ENCODE assay signal across 9 cellular contexts in the genomic region with DNA sequence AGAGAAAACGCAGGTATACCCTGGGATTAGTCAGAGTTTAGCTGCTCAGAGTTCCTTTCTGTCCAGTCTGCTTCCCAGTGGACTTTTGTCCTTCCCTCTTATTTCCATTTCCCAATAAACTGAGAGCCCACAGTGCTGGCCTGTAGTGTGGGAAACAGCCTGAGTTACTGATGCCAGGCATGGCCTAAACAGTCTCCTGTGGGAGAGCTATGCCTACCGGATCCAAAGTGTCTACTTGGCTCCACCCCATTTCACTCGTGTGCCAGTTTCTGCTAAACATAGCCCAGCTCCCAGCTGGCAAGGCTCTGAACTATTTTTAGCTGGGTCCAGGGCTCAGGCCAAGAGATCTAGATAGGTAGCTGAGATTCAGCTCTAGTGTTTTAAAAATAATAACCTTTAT. TPM values are rescaled to one million over a fixed set of nuclear protein-coding genes. Genes with fewer than 3 reads are reported as not detected.
DNase-seq lines count a peak whose midpoint lies in the region; ATAC-seq, FAIRE-seq and TF ChIP-seq lines count a peak whose summit lies in the region.
"Had no signal": no experiment of that assay in that cellular context is flagged by ENCODE, and none has a peak within 500 bp of the region (broad histone marks: within the 10 kb centered on the region; RNA-seq: fewer than 3 reads in every experiment).

No MANE protein-coding gene starts in this region.

- CTCF ChIA-PET in HepG2 (lab: Yijun Ruan, JAX; ENCODE audit: low intra/inter-chr PET ratio, low total read pairs) (no interaction called here), HEK293T (lab: Yijun Ruan, JAX) (no interaction called here)

- H3K27ac ChIP-seq in colonic mucosa (no peak overlapping the region), HepG2 (ENCODE audit: extremely low read length, insufficient read depth, low read length) (no peak overlapping the region), upper lobe of left lung (peak overlapping the region in 3 of 4 donors; percentile 57 to 64 (median 57))

- no peaks in the 10 kb centered on the region for H3K36me3 ChIP-seq in colonic mucosa
- H3K36me3 ChIP-seq in HepG2 (replicated peaks in 1 of 2; ENCODE audit: control insufficient read depth in 1 of 2, insufficient read depth in 2 of 2, low read length in 2 of 2): no peaks in the 10 kb centered on the region
- H3K36me3 ChIP-seq in upper lobe of left lung: no peaks in the 10 kb centered on the region

- intact Hi-C loops in colonic mucosa (cut with DNase I): no loop called here
- intact Hi-C loops in HepG2 (cut with micrococcal nuclease; ENCODE audit: unreplicated experiment): no loop called here

- no peaks in the 10 kb centered on the region for H4K20me1 ChIP-seq in HepG2 (ENCODE audit: insufficient read depth, low read length)

- no peak overlapping the region for H3K4me2 ChIP-seq in HepG2 (ENCODE audit: low read depth, low read length)

- H3K4me3 ChIP-seq in colonic mucosa: no peak overlapping the region
- no peak overlapping the region for H3K4me3 ChIP-seq in HepG2 (replicated peaks in 1 of 3; ENCODE audit: insufficient read depth in 1 of 3, low read depth in 2 of 3, low read length in 3 of 3)
- no peak overlapping the region for H3K4me3 ChIP-seq in upper lobe of left lung

- peak; percentile 93 for ATAC-seq in HepG2
- ATAC-seq in upper lobe of left lung (ENCODE audit: low FRiP score in 2 of 2): peak; percentile 52 to 79
- no peak for ATAC-seq in GM21576 (IDR thresholded peaks at IDR 0.05; ENCODE audit: unreplicated experiment)
- no peak for ATAC-seq in GM19467 (IDR thresholded peaks at IDR 0.05; ENCODE audit: unreplicated experiment)

- WGBS in HepG2 (ENCODE audit: low lambda C conversion rate): 4% methylated on average over 3 of the region's 3 CpGs
- WGBS in upper lobe of left lung, 2 donors: 37 to 48% methylated on average over 3 of the region's 3 CpGs

- TF ChIP-seq EP300 in HepG2 (IDR thresholded peaks at IDR 0.05; ENCODE audit: low read depth in 2 of 2, low read length in 2 of 2) (no peak), HepG2 (CRISPR knock-in tag; IDR thresholded peaks at IDR 0.05; ENCODE audit: borderline replicate concordance) (no peak), upper lobe of left lung (IDR thresholded peaks at IDR 0.05) (no peak)

- in situ Hi-C loops in HepG2 (cut with HindIII; ENCODE audit: extremely low pct_ligation_motif_present, low pct_unique_long_range_greater_than_20kb): no loop called here

- H3K27me3 ChIP-seq in colonic mucosa (no peaks in the 10 kb centered on the region), HepG2 (ENCODE audit: control insufficient read depth in 1 of 2, insufficient read depth in 2 of 2, low read length in 2 of 2) (no peaks in the 10 kb centered on the region), upper lobe of left lung (no peaks in the 10 kb centered on the region)

- peak; percentile 43 for FAIRE-seq in HepG2 (lab: Jason Lieb, UNC)

- H3K79me2 ChIP-seq in HepG2 (ENCODE audit: insufficient read depth, low read length): no peaks in the 10 kb centered on the region

- H3K9me3 ChIP-seq in colonic mucosa (no peaks in the 10 kb centered on the region), HepG2 (ENCODE audit: low read length) (no peaks in the 10 kb centered on the region), upper lobe of left lung (peaks cover 0 to 8% (median 0%) of the 10 kb centered on the region in 4 donors)

- H3K9ac ChIP-seq in colonic mucosa (ENCODE audit: low read depth in 2 of 2, low read length in 2 of 2): no peak overlapping the region
- H3K9ac ChIP-seq in HepG2 (ENCODE audit: insufficient read depth, low read depth, low read length): no peak overlapping the region

- H2AFZ ChIP-seq in HepG2 (ENCODE audit: low read length): no peak overlapping the region

- DNase-seq in NCI-H446 (lab: John Stamatoyannopoulos, UW) (peak; percentile 39 to 89), colonic mucosa (peak; percentile 52), HepG2 (ENCODE audit: low spot score) (no peak), upper lobe of left lung (peak in 1 of 2 donors; percentile 86), HEK293T (ENCODE audit: extremely low spot score) (no peak)
- DNase-seq: mesenchymal stem cell, NCI-H187 treated with DMSO at 0.1 percent for 48 hours had no signal

- no TSS peak for BruUV-seq in HepG2 (replicated peaks; lab: Mats Ljungman, UMichigan)

- TF ChIP-seq POLR2A in HepG2 (IDR thresholded peaks at IDR 0.05; ENCODE audit: insufficient read depth in 1 of 2, low read depth in 2 of 2, low read length in 2 of 2) (no peak), upper lobe of left lung (IDR thresholded peaks at IDR 0.05) (no peak)

- no peaks in the 10 kb centered on the region for H3K4me1 ChIP-seq in colonic mucosa
- peaks cover 9% of the 10 kb centered on the region for H3K4me1 ChIP-seq in HepG2 (ENCODE audit: insufficient read depth, low read length)
- H3K4me1 ChIP-seq in upper lobe of left lung: peaks cover 7 to 12% (median 10%) of the 10 kb centered on the region in 4 donors

- no peak for TF ChIP-seq CTCF in colonic mucosa (IDR thresholded peaks at IDR 0.05)
- TF ChIP-seq CTCF in HepG2 (CRISPR knock-in tag; IDR thresholded peaks at IDR 0.05): no peak
- TF ChIP-seq CTCF in upper lobe of left lung (IDR thresholded peaks at IDR 0.05): no peak

- no peak for TF ChIP-seq RAD21 in HepG2 (CRISPR knock-in tag; IDR thresholded peaks at IDR 0.05)

- POLR2A ChIA-PET in HepG2 (lab: Yijun Ruan, JAX): no interaction called here
- POLR2A ChIA-PET in HEK293T (lab: Yijun Ruan, JAX): no interaction called here

TF ChIP-seq in HepG2, 621 proteins besides CTCF, POLR2A, EP300 and RAD21 (continues in another document):
- TF ChIP-seq, protein P1, sequence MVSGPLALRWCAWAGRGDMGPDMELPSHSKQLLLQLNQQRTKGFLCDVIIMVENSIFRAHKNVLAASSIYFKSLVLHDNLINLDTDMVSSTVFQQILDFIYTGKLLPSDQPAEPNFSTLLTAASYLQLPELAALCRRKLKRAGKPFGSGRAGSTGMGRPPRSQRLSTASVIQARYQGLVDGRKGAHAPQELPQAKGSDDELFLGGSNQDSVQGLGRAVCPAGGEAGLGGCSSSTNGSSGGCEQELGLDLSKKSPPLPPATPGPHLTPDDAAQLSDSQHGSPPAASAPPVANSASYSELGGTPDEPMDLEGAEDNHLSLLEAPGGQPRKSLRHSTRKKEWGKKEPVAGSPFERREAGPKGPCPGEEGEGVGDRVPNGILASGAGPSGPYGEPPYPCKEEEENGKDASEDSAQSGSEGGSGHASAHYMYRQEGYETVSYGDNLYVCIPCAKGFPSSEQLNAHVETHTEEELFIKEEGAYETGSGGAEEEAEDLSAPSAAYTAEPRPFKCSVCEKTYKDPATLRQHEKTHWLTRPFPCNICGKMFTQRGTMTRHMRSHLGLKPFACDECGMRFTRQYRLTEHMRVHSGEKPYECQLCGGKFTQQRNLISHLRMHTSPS (CRISPR knock-in tag; IDR thresholded peaks at IDR 0.05; ENCODE audit: low read depth): peak; percentile 22; the same call in 1 of the 2 replicates
- TF ChIP-seq NCOA5 (CRISPR knock-in tag; IDR thresholded peaks at IDR 0.05): 0 out of 2 replicates have a peak, but pooled peaks have one; percentile 31

TF ChIP-seq in HEK293T, 16 proteins besides CTCF, POLR2A, EP300 and RAD21 (continues in another document):
- TF ChIP-seq, protein P2, sequence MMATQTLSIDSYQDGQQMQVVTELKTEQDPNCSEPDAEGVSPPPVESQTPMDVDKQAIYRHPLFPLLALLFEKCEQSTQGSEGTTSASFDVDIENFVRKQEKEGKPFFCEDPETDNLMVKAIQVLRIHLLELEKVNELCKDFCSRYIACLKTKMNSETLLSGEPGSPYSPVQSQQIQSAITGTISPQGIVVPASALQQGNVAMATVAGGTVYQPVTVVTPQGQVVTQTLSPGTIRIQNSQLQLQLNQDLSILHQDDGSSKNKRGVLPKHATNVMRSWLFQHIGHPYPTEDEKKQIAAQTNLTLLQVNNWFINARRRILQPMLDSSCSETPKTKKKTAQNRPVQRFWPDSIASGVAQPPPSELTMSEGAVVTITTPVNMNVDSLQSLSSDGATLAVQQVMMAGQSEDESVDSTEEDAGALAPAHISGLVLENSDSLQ (IDR thresholded peaks at IDR 0.05): no peak
- TF ChIP-seq ARNT (IDR thresholded peaks at IDR 0.05): no peak
- no peak for TF ChIP-seq CTBP1 (IDR thresholded peaks at IDR 0.05; ENCODE audit: borderline replicate concordance)
- TF ChIP-seq HDGF (IDR thresholded peaks at IDR 0.05; ENCODE audit: borderline replicate concordance): no peak
- TF ChIP-seq LEF1 (IDR thresholded peaks at IDR 0.05; ENCODE audit: borderline replicate concordance): no peak
- TF ChIP-seq FOXM1 (IDR thresholded peaks at IDR 0.05; ENCODE audit: borderline replicate concordance): no peak
- TF ChIP-seq FOXA1 (IDR thresholded peaks at IDR 0.05): no peak
- no peak for TF ChIP-seq BHLHE40 (IDR thresholded peaks at IDR 0.05; ENCODE audit: borderline replicate concordance)
- TF ChIP-seq TARDBP (IDR thresholded peaks at IDR 0.05): no peak
- no peak for TF ChIP-seq ELF4 (IDR thresholded peaks at IDR 0.05)
- TF ChIP-seq ZNF384 (IDR thresholded peaks at IDR 0.05): no peak

RNA-seq across cellular contexts. Expression of a gene that starts 15.6 kb away (rescaled TPM):
- total RNA-seq in colonic mucosa (100 to 1,000 TPM; 273 to 478 TPM), HepG2 (2016; rRNA removed; fragmentation: Illumina TruSeq; extraction: Trizol) (109 and 209 TPM in 2 replicates), upper lobe of left lung (100 to 1,000 TPM in 5 of 6 donors, 10 to 100 TPM in 1; 83.0 to 255 (median 222) TPM)
- 28.8 and 29.0 TPM in 2 replicates for total RNA-seq in HepG2 (2016; cell fraction: cytosol; rRNA removed; fragmentation: Illumina TruSeq; extraction: Trizol; ENCODE audit: low read depth)
- total RNA-seq in HepG2 (2016; cell fraction: insoluble cytoplasmic fraction; rRNA removed; fragmentation: Illumina TruSeq; extraction: Trizol): 121 and 212 TPM in 2 replicates
- total RNA-seq in HepG2 (2016; cell fraction: membrane; rRNA removed; fragmentation: Illumina TruSeq; extraction: Trizol): 59.6 and 72.2 TPM in 2 replicates
- 57.8 and 68.3 TPM in 2 replicates for total RNA-seq in HepG2 (2016; cell fraction: nucleus; rRNA removed; fragmentation: Illumina TruSeq; extraction: Trizol)
- 33.8 and 46.9 TPM in 2 replicates for polyA plus RNA-seq in HepG2 (2011; rRNA removed)
- polyA plus RNA-seq in HepG2 (2011; cell fraction: cytosol; rRNA removed): 16.7 and 32.3 TPM in 2 replicates
- 10.9 and 14.0 TPM in 2 replicates for polyA plus RNA-seq in HepG2 (2011; cell fraction: nucleus; rRNA removed)
- 59.6 and 76.3 TPM in 2 replicates for polyA plus RNA-seq in HepG2 (2012)
- 16.4 and 17.8 TPM in 2 replicates for polyA plus RNA-seq in HepG2 (2016; cell fraction: cytosol; fragmentation: Illumina TruSeq; extraction: Trizol; ENCODE audit: low read depth)
- polyA plus RNA-seq in HepG2 (2016; cell fraction: insoluble cytoplasmic fraction; fragmentation: Illumina TruSeq; extraction: Trizol; ENCODE audit: low read depth): 155 and 164 TPM in 2 replicates
- polyA plus RNA-seq in HepG2 (2016; cell fraction: membrane; fragmentation: Illumina TruSeq; extraction: Trizol; ENCODE audit: low read depth): 52.5 and 53.7 TPM in 2 replicates
- polyA plus RNA-seq in HepG2 (2016; cell fraction: nucleus; fragmentation: Illumina TruSeq; extraction: Trizol; ENCODE audit: insufficient read depth, low read depth): 64.6 and 65.7 TPM in 2 replicates
- 97.2 and 138 TPM in 2 replicates for polyA minus RNA-seq in HepG2 (2011; rRNA and poly(A)+ RNA removed; ENCODE audit: low replicate concordance)
- 91.3 and 96.5 TPM in 2 replicates for polyA minus RNA-seq in HepG2 (2011; cell fraction: cytosol; rRNA and poly(A)+ RNA removed)
- polyA minus RNA-seq in HepG2 (2011; cell fraction: nucleus; rRNA and poly(A)+ RNA removed): 80.1 and 83.7 TPM in 2 replicates

Comparison
In these comparisons a context has a peak if more than half of its experiments do, and no peak if none do; other contexts are left out.
1. DNase-seq: peak in NCI-H446 (2 of 2) and colonic mucosa (single experiment); none in HepG2 (single experiment) and HEK293T (single experiment).
2. H3K27ac ChIP-seq: peak in upper lobe of left lung (3 of 4); none in colonic mucosa (single experiment) and HepG2 (single experiment).
3. ATAC-seq: peak in HepG2 (single experiment) and upper lobe of left lung (2 of 2); none in GM21576 (single experiment) and GM19467 (single experiment).